In the genomic region with DNA sequence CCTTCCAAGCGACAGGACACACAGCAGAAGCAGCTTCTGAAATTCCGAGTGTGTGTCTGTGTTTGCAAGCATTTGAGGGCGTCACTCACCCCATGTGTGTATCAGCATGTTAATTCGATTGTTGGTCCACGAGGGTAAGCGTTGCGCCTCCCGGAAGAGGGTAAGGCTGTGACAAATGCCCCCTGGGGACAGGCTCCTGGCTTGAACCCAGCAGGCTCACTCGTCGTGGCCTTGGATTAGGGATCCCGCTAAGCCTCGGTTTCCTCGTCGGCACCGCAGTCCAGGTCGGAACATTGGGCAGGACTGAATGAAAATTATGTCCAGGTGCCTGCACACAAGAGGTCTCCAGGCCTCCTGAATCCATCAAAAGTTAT, we compare ENCODE assay signal across 1 cellular context.
TF ChIP-seq lines count a peak whose summit lies in the region.

No MANE protein-coding gene starts in this region.

TF ChIP-seq in SK-N-SH, 30 proteins besides CTCF, POLR2A, EP300 and RAD21:
- TF ChIP-seq POLR2AphosphoS5 (IDR thresholded peaks at IDR 0.05; ENCODE audit: low read depth, low read length) (no peak), RFX5 (IDR thresholded peaks at IDR 0.05; ENCODE audit: low read length) (no peak), ZBTB33 (IDR thresholded peaks at IDR 0.05; ENCODE audit: borderline replicate concordance, low read depth) (no peak), FOXJ3 (CRISPR knock-in tag; IDR thresholded peaks at IDR 0.05) (no peak), SMC3 (IDR thresholded peaks at IDR 0.05; ENCODE audit: low read depth, low read length) (no peak), YY1 (IDR thresholded peaks at IDR 0.05; ENCODE audit: low read depth) (no peak), FOSL2 (IDR thresholded peaks at IDR 0.05; ENCODE audit: borderline replicate concordance, low read depth) (no peak), EZH2phosphoT487 (IDR thresholded peaks at IDR 0.05; ENCODE audit: borderline replicate concordance, low read depth) (no peak), ELF1 (IDR thresholded peaks at IDR 0.05) (no peak), IRF3 (IDR thresholded peaks at IDR 0.05; ENCODE audit: low read depth, low read length) (no peak), PBX3 (IDR thresholded peaks at IDR 0.05) (no peak), RCOR1 (IDR thresholded peaks at IDR 0.05; ENCODE audit: low read length) (no peak)
- TF ChIP-seq, protein P1, sequence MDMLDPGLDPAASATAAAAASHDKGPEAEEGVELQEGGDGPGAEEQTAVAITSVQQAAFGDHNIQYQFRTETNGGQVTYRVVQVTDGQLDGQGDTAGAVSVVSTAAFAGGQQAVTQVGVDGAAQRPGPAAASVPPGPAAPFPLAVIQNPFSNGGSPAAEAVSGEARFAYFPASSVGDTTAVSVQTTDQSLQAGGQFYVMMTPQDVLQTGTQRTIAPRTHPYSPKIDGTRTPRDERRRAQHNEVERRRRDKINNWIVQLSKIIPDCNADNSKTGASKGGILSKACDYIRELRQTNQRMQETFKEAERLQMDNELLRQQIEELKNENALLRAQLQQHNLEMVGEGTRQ (IDR thresholded peaks at IDR 0.05; ENCODE audit: borderline replicate concordance, low read depth, low read length), result no peak
